Comparison of ENCODE assay signal across 8 cellular contexts in the genomic region with DNA sequence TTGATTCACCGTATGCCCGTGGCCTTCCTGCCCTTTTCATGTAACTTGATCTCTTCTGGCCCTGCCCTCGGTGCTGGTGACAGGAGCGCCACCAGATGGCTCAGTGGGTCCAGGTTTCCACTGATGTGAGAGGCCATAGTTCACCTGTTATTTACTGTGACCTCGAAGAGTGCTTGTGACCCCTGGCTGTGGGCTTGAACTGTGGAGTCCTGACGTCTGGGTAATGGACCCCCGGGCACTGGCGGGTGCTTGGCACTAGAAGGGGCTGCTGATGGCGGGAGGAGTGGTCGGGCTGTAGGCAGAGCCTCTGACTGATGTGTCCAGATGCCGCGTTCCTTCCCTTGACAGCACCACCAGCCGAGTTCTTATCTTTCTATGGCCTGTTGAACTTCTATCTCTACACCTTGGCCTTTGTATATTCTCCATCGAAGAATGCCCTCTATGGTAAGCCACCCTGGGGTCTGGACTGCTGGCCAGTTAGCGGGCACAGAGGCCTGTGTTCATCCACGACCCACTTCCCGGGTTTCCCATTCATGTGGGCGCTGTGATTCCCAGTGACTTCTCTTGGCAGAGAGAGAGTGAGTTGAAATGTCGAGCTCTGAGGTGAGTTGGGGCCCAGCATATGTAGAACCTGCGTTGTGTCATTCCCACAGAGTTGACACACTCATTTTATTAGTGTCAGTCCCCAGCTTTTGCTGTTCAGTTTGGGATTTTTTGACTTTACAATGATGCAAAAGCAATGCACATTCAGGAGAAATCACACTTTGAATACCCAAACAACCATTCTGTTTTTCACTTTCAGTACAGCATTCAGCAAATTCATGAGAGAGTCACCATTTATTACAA. TPM values are rescaled to one million over a fixed set of nuclear protein-coding genes. Genes with fewer than 3 reads are reported as not detected.
DNase-seq lines count a peak whose midpoint lies in the region; ATAC-seq and TF ChIP-seq lines count a peak whose summit lies in the region.

No MANE protein-coding gene starts in this region.

- H3K4me3 ChIP-seq in AG04450 (ENCODE audit: low read depth, low read length) = no peak overlapping the region
- no peak overlapping the region for H3K4me3 ChIP-seq in HCT116 (replicated peaks in 1 of 2; ENCODE audit: low read depth in 1 of 2, low read length in 2 of 2)
- H3K4me3 ChIP-seq in hepatocyte = no peak overlapping the region
- no peak overlapping the region for H3K4me3 ChIP-seq in sigmoid colon

- 77% methylated on average over 20 of the region's 20 CpGs for WGBS in hepatocyte (ENCODE audit: low lambda C conversion rate, missing lambda C conversion rate)
- WGBS in sigmoid colon, 2 donors = 84 to 90% methylated on average over 20 of the region's 20 CpGs

- TF ChIP-seq EP300 in sigmoid colon (IDR thresholded peaks at IDR 0.05) = no peak

- DNase-seq in AG04450 (ENCODE audit: low read depth, low spot score) (no peak), HCT116 (ENCODE audit: low read depth, low spot score) (no peak), hepatocyte (ENCODE audit: low spot score) (no peak), 8988T (no peak), sigmoid colon (no peak)
- peak; percentile 53 for DNase-seq in activated CD8-positive, alpha-beta memory T cell treated with anti-CD3 and anti-CD28 coated beads, Interleukin-2, amount 50 U/mL, for 48 hours

- H3K4me1 ChIP-seq in HCT116 (ENCODE audit: control insufficient read depth in 1 of 2, insufficient read depth in 2 of 2, low read length in 2 of 2) (peaks cover 8 to 39% of the 10 kb centered on the region in 2 experiments; a peak in 3 of 4 replicates), hepatocyte (ENCODE audit: insufficient read depth) (peaks cover 11% of the 10 kb centered on the region), sigmoid colon (peaks cover 0 to 18% (median 11%) of the 10 kb centered on the region in 4 donors)

- H3K27me3 ChIP-seq in AG04450 (ENCODE audit: control insufficient read depth, insufficient read depth, low read length) (no peaks in the 10 kb centered on the region), HCT116 (ENCODE audit: insufficient read depth, low read length) (no peaks in the 10 kb centered on the region), hepatocyte (no peaks in the 10 kb centered on the region), sigmoid colon (no peaks in the 10 kb centered on the region)

- RAD21 ChIA-PET in HCT116 (lab: Charles Lee; ENCODE audit: low non-redundant PET in 1 of 2, low total read pairs in 2 of 2, uncharacterized antibody in 2 of 2, unreplicated experiment in 2 of 2) = no interaction called here

- TF ChIP-seq RAD21 in HCT116 (IDR thresholded peaks at IDR 0.05; ENCODE audit: low read depth) = peak; percentile 78

- H3K79me2 ChIP-seq in HCT116 (ENCODE audit: insufficient read depth, low read length) (peaks cover 6% of the 10 kb centered on the region; the same call in 1 of the 2 replicates), hepatocyte (no peaks in the 10 kb centered on the region)

- H3K9ac ChIP-seq in HCT116 (ENCODE audit: low read length) = no peak overlapping the region

- H3K36me3 ChIP-seq in HCT116 (ENCODE audit: control insufficient read depth in 1 of 2, insufficient read depth in 2 of 2, low read length in 2 of 2) (peaks cover 10 to 48% of the 10 kb centered on the region in 2 experiments; a peak in 3 of 4 replicates), hepatocyte (replicated peaks; ENCODE audit: insufficient read depth, low read depth) (no peaks in the 10 kb centered on the region), sigmoid colon (peaks cover 0 to 65% (median 10%) of the 10 kb centered on the region in 4 donors)

- TF ChIP-seq CTCF in AG04450 (IDR thresholded peaks at IDR 0.05; ENCODE audit: low read depth, low read length) (no peak), HCT116 (IDR thresholded peaks at IDR 0.05 in 2 of 3, conservative IDR thresholded peaks at IDR 0.05 in 1 of 3; ENCODE audit: borderline replicate concordance in 1 of 3, insufficient read depth in 1 of 3, low read depth in 2 of 3, low read length in 2 of 3) (peak; percentile 49 to 56 (median 50)), hepatocyte (IDR thresholded peaks at IDR 0.05; ENCODE audit: poor library complexity) (peak; percentile 22), sigmoid colon (IDR thresholded peaks at IDR 0.05) (no peak)

- TF ChIP-seq POLR2A in HCT116 (IDR thresholded peaks at IDR 0.05; ENCODE audit: borderline replicate concordance, extremely low read depth, insufficient read depth, insufficient read length) (no peak), sigmoid colon (IDR thresholded peaks at IDR 0.05) (no peak)

- H4K20me1 ChIP-seq in HCT116 (ENCODE audit: insufficient read depth) (no peaks in the 10 kb centered on the region), hepatocyte (ENCODE audit: insufficient read depth, poor library complexity, severe bottlenecking) (no peaks in the 10 kb centered on the region)

- no peaks in the 10 kb centered on the region for H3K9me3 ChIP-seq in AG04450 (ENCODE audit: control insufficient read depth, insufficient read depth, low read length)
- no peaks in the 10 kb centered on the region for H3K9me3 ChIP-seq in HCT116 (ENCODE audit: control insufficient read depth in 1 of 2, insufficient read depth in 1 of 2, low read depth in 1 of 2, low read length in 2 of 2)
- no peaks in the 10 kb centered on the region for H3K9me3 ChIP-seq in hepatocyte (ENCODE audit: low read depth)
- no peaks in the 10 kb centered on the region for H3K9me3 ChIP-seq in sigmoid colon

- CTCF ChIA-PET in AG04450 (lab: Charles Lee) (interaction anchor here (1.2 to 2.5 kb wide), 3 partner anchors 24 to 62 kb away, joined by 3 to 10 read pairs (median 3); no protein-coding TSS in a partner anchor), HCT116 (lab: Charles Lee) (interaction anchor here (2.8 kb wide), 1 partner anchor 62 kb away, joined by 9 read pairs; no protein-coding TSS in a partner anchor)

- POLR2A ChIA-PET in AG04450 (lab: Yijun Ruan, JAX) (interaction anchor here (1.4 kb wide), 1 partner anchor 9 kb away, joined by 3 read pairs; no protein-coding TSS in a partner anchor), HCT116 (lab: Charles Lee) (no interaction called here)

- BruUV-seq in HCT116 (replicated peaks; lab: Mats Ljungman, UMichigan) = no TSS peak

- H3K27ac ChIP-seq in AG04450 (ENCODE audit: low read depth, low read length) = peak overlapping the region; percentile 21
- no peak overlapping the region for H3K27ac ChIP-seq in HCT116 (ENCODE audit: low read depth, low read length)
- H3K27ac ChIP-seq in hepatocyte = no peak overlapping the region
- H3K27ac ChIP-seq in sigmoid colon = peak overlapping the region in 1 of 4 donors; percentile 54

- ATAC-seq in HCT116 = peak; percentile 70
- no peak for ATAC-seq in GM19035 (IDR thresholded peaks at IDR 0.05; ENCODE audit: unreplicated experiment)
- no peak for ATAC-seq in HG02870 (IDR thresholded peaks at IDR 0.05; ENCODE audit: unreplicated experiment)

- H3K4me2 ChIP-seq in HCT116 (ENCODE audit: low read length) = peak overlapping the region; percentile 23; the same call in 1 of the 2 replicates
- no peak overlapping the region for H3K4me2 ChIP-seq in hepatocyte

- intact Hi-C loops in HCT116 (cut with micrococcal nuclease) (no loop called here), sigmoid colon (cut with DNase I) (no loop called here)

- H2AFZ ChIP-seq in HCT116 (ENCODE audit: low read depth, low read length, poor library complexity, severe bottlenecking) = no peak overlapping the region
- no peak overlapping the region for H2AFZ ChIP-seq in hepatocyte

- H3K9me2 ChIP-seq in HCT116 (ENCODE audit: insufficient read depth) = no peaks in the 10 kb centered on the region
- no peaks in the 10 kb centered on the region for H3K9me2 ChIP-seq in hepatocyte (replicated peaks; ENCODE audit: insufficient read depth)

TF ChIP-seq in HCT116, 20 proteins besides CTCF, POLR2A, EP300 and RAD21 (continues in another document):
- TF ChIP-seq, protein P1, sequence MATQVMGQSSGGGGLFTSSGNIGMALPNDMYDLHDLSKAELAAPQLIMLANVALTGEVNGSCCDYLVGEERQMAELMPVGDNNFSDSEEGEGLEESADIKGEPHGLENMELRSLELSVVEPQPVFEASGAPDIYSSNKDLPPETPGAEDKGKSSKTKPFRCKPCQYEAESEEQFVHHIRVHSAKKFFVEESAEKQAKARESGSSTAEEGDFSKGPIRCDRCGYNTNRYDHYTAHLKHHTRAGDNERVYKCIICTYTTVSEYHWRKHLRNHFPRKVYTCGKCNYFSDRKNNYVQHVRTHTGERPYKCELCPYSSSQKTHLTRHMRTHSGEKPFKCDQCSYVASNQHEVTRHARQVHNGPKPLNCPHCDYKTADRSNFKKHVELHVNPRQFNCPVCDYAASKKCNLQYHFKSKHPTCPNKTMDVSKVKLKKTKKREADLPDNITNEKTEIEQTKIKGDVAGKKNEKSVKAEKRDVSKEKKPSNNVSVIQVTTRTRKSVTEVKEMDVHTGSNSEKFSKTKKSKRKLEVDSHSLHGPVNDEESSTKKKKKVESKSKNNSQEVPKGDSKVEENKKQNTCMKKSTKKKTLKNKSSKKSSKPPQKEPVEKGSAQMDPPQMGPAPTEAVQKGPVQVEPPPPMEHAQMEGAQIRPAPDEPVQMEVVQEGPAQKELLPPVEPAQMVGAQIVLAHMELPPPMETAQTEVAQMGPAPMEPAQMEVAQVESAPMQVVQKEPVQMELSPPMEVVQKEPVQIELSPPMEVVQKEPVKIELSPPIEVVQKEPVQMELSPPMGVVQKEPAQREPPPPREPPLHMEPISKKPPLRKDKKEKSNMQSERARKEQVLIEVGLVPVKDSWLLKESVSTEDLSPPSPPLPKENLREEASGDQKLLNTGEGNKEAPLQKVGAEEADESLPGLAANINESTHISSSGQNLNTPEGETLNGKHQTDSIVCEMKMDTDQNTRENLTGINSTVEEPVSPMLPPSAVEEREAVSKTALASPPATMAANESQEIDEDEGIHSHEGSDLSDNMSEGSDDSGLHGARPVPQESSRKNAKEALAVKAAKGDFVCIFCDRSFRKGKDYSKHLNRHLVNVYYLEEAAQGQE (IDR thresholded peaks at IDR 0.05; ENCODE audit: low read depth) = no peak
- no peak for TF ChIP-seq ZFX (IDR thresholded peaks at IDR 0.05)
- TF ChIP-seq SP1 (IDR thresholded peaks at IDR 0.05; ENCODE audit: low read depth) = no peak
- TF ChIP-seq SIN3A (IDR thresholded peaks at IDR 0.05; ENCODE audit: low read depth) = no peak
- TF ChIP-seq EGR1 (IDR thresholded peaks at IDR 0.05; ENCODE audit: low read depth) = no peak

RNA-seq across cellular contexts. Expression of a gene that starts 14.9 kb away (rescaled TPM):
- 414 and 422 TPM in 2 replicates for polyA plus RNA-seq in AG04450 (2011; rRNA removed)
- 125 and 133 TPM in 2 replicates for polyA minus RNA-seq in AG04450 (2011; rRNA and poly(A)+ RNA removed)
- 239 TPM for total RNA-seq in HCT116 (2021; ENCODE audit: unreplicated experiment)
- polyA plus RNA-seq in HCT116 (2012) = 261 and 300 TPM in 2 replicates
- 81.4 and 82.6 TPM in 2 replicates for total RNA-seq in hepatocyte
- polyA plus RNA-seq in hepatocyte = 180 and 219 TPM in 2 replicates
- 100 to 1,000 TPM in 3 of 4 donors, 10 to 100 TPM in 1; 68.7 to 118 (median 105) TPM for total RNA-seq in sigmoid colon
- polyA plus RNA-seq in sigmoid colon = 100 to 1,000 TPM; 231 to 457 (median 332) TPM

RNA-seq across cellular contexts. Expression of a gene that starts 20.3 kb away (rescaled TPM):
- polyA plus RNA-seq in AG04450 (2011; rRNA removed) = 1.6 TPM in 2 replicates
- 1.6 and 2.0 TPM in 2 replicates for polyA minus RNA-seq in AG04450 (2011; rRNA and poly(A)+ RNA removed)
- 55.3 TPM for total RNA-seq in HCT116 (2021; ENCODE audit: unreplicated experiment)
- 59.3 and 71.8 TPM in 2 replicates for polyA plus RNA-seq in HCT116 (2012)
- total RNA-seq in hepatocyte = 1.4 and 1.7 TPM in 2 replicates
- polyA plus RNA-seq in hepatocyte = 1.5 and 3.1 TPM in 2 replicates
- total RNA-seq in sigmoid colon = 1 to 10 TPM; 3.1 to 4.3 (median 3.6) TPM
- 1 to 10 TPM; 1.6 to 6.9 (median 1.8) TPM for polyA plus RNA-seq in sigmoid colon

Comparison
In these comparisons a context has a peak if more than half of its experiments do, and no peak if none do; other contexts are left out.
1. CTCF ChIP-seq: peak in HCT116 (3 of 3) and hepatocyte (single experiment); none in AG04450 (single experiment) and sigmoid colon (0 of 4).
2. RNA of a gene that starts 20.3 kb away (total RNA-seq): 55.3 TPM in HCT116 (single experiment); 3.1 to 4.3 TPM in sigmoid colon and 1.4 to 1.7 TPM in hepatocyte; every median in the first group is over 10 times any median in the second.